Comparison of ENCODE assay signal across 8 cellular contexts in genomic region chr21:26844258-26845065, GRCh38. TPM values are rescaled to one million over a fixed set of nuclear protein-coding genes. Genes with fewer than 3 reads are reported as not detected.
DNase-seq lines count a peak whose midpoint lies in the region; ATAC-seq, FAIRE-seq and TF ChIP-seq lines count a peak whose summit lies in the region.

No MANE protein-coding gene starts in this region.

- intact Hi-C loops in left ventricle myocardium superior (cut with micrococcal nuclease): loop anchor here (5.0 to 10.0 kb wide), 2 partner anchors 1200 to 1903 kb away; no protein-coding TSS in a partner anchor
- intact Hi-C loops in pancreas (cut with DNase I): no loop called here

- H3K4me1 Mint-ChIP-seq in IgD-negative memory B cell: peaks cover 8 to 23% (median 9%) of the 10 kb centered on the region in 3 donors
- H3K4me1 Mint-ChIP-seq in activated naive CD8-positive, alpha-beta T cell treated with anti-CD3 and anti-CD28 coated beads, Interleukin-2, amount 50 U/mL, for 24 hours: peaks cover 35% of the 10 kb centered on the region

- no peaks in the 10 kb centered on the region for H3K9me3 ChIP-seq in pancreas

- POLR2A ChIA-PET in BJ (lab: Charles Lee): interaction anchor here (0.6 to 1.0 kb wide), 5 partner anchors 229 to 1901 kb away, joined by 3 to 17 read pairs (median 3); no protein-coding TSS in a partner anchor

- H3K4me3 ChIP-seq in BJ (ENCODE audit: low read depth, low read length) (peak overlapping the region; percentile 96), pancreas (peak overlapping the region; percentile 45 to 75 (median 54))

- H3K4me1 ChIP-seq in pancreas: peaks cover 3 to 14% (median 4%) of the 10 kb centered on the region in 3 donors

- H3K27me3 ChIP-seq in BJ (ENCODE audit: control insufficient read depth, insufficient read depth, low read length) (no peaks in the 10 kb centered on the region), pancreas (no peaks in the 10 kb centered on the region)

- DNase-seq in BJ (ENCODE audit: low read depth) (no peak), left ventricle myocardium superior (peak; percentile 82), pancreas (peak; percentile 25 to 85 (median 60))
- peak; percentile 10 for DNase-seq in activated naive CD8-positive, alpha-beta T cell treated with anti-CD3 and anti-CD28 coated beads, Interleukin-2, amount 50 U/mL, for 24 hours
- DNase-seq in NK-92 treated with Interleukin-12 subunit alpha and Interleukin-12 subunit beta, amount 100 ng/mL, for 24 hours (lab: John Stamatoyannopoulos, UW): no peak
- no peak for DNase-seq in activated CD4-positive, CD25-positive, alpha-beta regulatory T cell treated with anti-CD3 and anti-CD28 coated beads, Interleukin-2, amount 50 U/mL, for 72 hours

- H3K27ac ChIP-seq in pancreas: peak overlapping the region; percentile 28 to 93 (median 72)

- 1% methylated on average over 95 to 96 of the region's 96 CpGs for WGBS in pancreas, 2 donors

- H3K4me3 Mint-ChIP-seq in IgD-negative memory B cell: peak overlapping the region in 3 of 4 donors; percentile 60 to 87 (median 68)
- H3K4me3 Mint-ChIP-seq in activated naive CD8-positive, alpha-beta T cell treated with anti-CD3 and anti-CD28 coated beads, Interleukin-2, amount 50 U/mL, for 24 hours: peak overlapping the region; percentile 62

- peaks cover 53% of the 10 kb centered on the region for H3K27me3 Mint-ChIP-seq in IgD-negative memory B cell
- H3K27me3 Mint-ChIP-seq in activated naive CD8-positive, alpha-beta T cell treated with anti-CD3 and anti-CD28 coated beads, Interleukin-2, amount 50 U/mL, for 24 hours: peaks cover 67% of the 10 kb centered on the region

- no peaks in the 10 kb centered on the region for H3K36me3 Mint-ChIP-seq in IgD-negative memory B cell
- no peaks in the 10 kb centered on the region for H3K36me3 Mint-ChIP-seq in activated naive CD8-positive, alpha-beta T cell treated with anti-CD3 and anti-CD28 coated beads, Interleukin-2, amount 50 U/mL, for 24 hours (ENCODE audit: low read depth)

- no peak for FAIRE-seq in pancreas (lab: Jason Lieb, UNC)

- no peak for ATAC-seq in activated naive CD8-positive, alpha-beta T cell treated with anti-CD3 and anti-CD28 coated beads, Interleukin-2, amount 50 U/mL, for 24 hours
- ATAC-seq in left ventricle myocardium superior: peak; percentile 63
- peak; percentile 17 to 58 (median 40) for ATAC-seq in pancreas
- ATAC-seq in HG03571 (IDR thresholded peaks at IDR 0.05; ENCODE audit: unreplicated experiment): no peak

- H3K36me3 ChIP-seq in BJ (ENCODE audit: control insufficient read depth, insufficient read depth, low read length): peaks cover 19% of the 10 kb centered on the region
- peaks cover 0 to 9% (median 0%) of the 10 kb centered on the region in 3 donors for H3K36me3 ChIP-seq in pancreas

- peak overlapping the region in 1 of 3 donors; percentile 39 for H3K27ac Mint-ChIP-seq in IgD-negative memory B cell
- H3K27ac Mint-ChIP-seq in activated naive CD8-positive, alpha-beta T cell treated with anti-CD3 and anti-CD28 coated beads, Interleukin-2, amount 50 U/mL, for 24 hours: no peak overlapping the region

- peaks cover 0 to 6% (median 2%) of the 10 kb centered on the region in 3 donors for H3K9me3 Mint-ChIP-seq in IgD-negative memory B cell
- H3K9me3 Mint-ChIP-seq in activated naive CD8-positive, alpha-beta T cell treated with anti-CD3 and anti-CD28 coated beads, Interleukin-2, amount 50 U/mL, for 24 hours: no peaks in the 10 kb centered on the region

- TF ChIP-seq CTCF in BJ (IDR thresholded peaks at IDR 0.05; ENCODE audit: insufficient read depth, low read depth, low read length): 0 out of 2 replicates have a peak, but pooled peaks have one; percentile 5
- peak in 1 of 4 donors; percentile 8 for TF ChIP-seq CTCF in pancreas (IDR thresholded peaks at IDR 0.05)

- CTCF ChIA-PET in BJ (lab: Yijun Ruan, JAX): interaction anchor here (0.7 to 6.0 kb wide), 6 partner anchors 10 to 1901 kb away, joined by 3 to 30 read pairs (median 5); no protein-coding TSS in a partner anchor

RNA-seq across cellular contexts. Expression of gene ADAMTS1, which starts 0.7 kb away (rescaled TPM):
- polyA plus RNA-seq in BJ (2011; rRNA removed) (651 and 1,081 TPM in 2 replicates), IgD-negative memory B cell (not detected), pancreas (10 to 100 TPM in 1 of 2 donors, 1 to 10 TPM in 1; 8.6 to 22.8 TPM)
- polyA minus RNA-seq in BJ (2011; rRNA and poly(A)+ RNA removed): 838 and 1,450 TPM in 2 replicates
- total RNA-seq in left ventricle myocardium superior (41.8 TPM), pancreas (10 to 100 TPM in 4 of 6 donors, 1 to 10 TPM in 2; 4.4 to 32.1 (median 13.6) TPM)

Comparison
In these comparisons a context has a peak if more than half of its experiments do, and no peak if none do; other contexts are left out.
1. DNase-seq: peak in activated naive CD8-positive, alpha-beta T cell treated with anti-CD3 and anti-CD28 coated beads, Interleukin-2, amount 50 U/mL, for 24 hours (single experiment), left ventricle myocardium superior (single experiment) and pancreas (6 of 6); none in BJ (single experiment), NK-92 treated with Interleukin-12 subunit alpha and Interleukin-12 subunit beta, amount 100 ng/mL, for 24 hours (single experiment) and activated CD4-positive, CD25-positive, alpha-beta regulatory T cell treated with anti-CD3 and anti-CD28 coated beads, Interleukin-2, amount 50 U/mL, for 72 hours (single experiment).
2. ATAC-seq: peak in left ventricle myocardium superior (single experiment) and pancreas (4 of 4); none in activated naive CD8-positive, alpha-beta T cell treated with anti-CD3 and anti-CD28 coated beads, Interleukin-2, amount 50 U/mL, for 24 hours (single experiment) and HG03571 (single experiment).
3. RNA of gene ADAMTS1, which starts 0.7 kb away (polyA plus RNA-seq): 651 to 1,081 TPM in BJ; 8.6 to 22.8 TPM in pancreas and not detected in IgD-negative memory B cell (single experiment); every median in the first group is over 10 times any median in the second.